ENCODE assay signal across 13 cellular contexts in the genomic region with DNA sequence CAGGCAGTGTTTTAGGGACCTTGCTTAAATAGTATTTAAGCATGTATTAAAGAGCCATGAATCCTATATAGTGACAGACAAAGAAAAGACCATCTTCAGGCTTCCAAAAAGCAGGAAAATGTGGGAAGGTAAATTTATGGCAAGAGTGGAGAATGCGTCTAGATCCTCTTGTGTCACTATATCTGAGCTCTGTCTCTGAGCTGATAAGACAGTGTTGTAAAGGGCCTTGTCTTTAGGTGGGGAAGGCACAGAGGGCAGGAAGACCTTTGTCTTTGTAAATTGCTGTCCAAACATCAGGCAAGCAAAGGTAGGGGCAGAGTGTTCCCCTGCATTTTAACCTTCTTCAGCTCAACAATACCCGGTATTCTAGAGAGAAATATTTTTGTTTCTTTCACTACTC. TPM values are rescaled to one million over a fixed set of nuclear protein-coding genes. Genes with fewer than 3 reads are reported as not detected.
DNase-seq lines count a peak whose midpoint lies in the region; ATAC-seq, FAIRE-seq and TF ChIP-seq lines count a peak whose summit lies in the region.
"Had no signal": no experiment of that assay in that cellular context is flagged by ENCODE, and none has a peak within 500 bp of the region (broad histone marks: within the 10 kb centered on the region; RNA-seq: fewer than 3 reads in every experiment).

No MANE protein-coding gene starts in this region.

- H3K4me2 ChIP-seq in DND-41 (ENCODE audit: insufficient read depth, low read length), result no peak overlapping the region

- no peak for FAIRE-seq in urothelium cell line (lab: Jason Lieb, UNC)

- no peaks in the 10 kb centered on the region for H3K36me3 Mint-ChIP-seq in Caco-2 (ENCODE audit: insufficient read depth, unreplicated experiment)
- H3K36me3 Mint-ChIP-seq in activated naive CD4-positive, alpha-beta T cell treated with anti-CD3 and anti-CD28 coated beads for 36 hours (ENCODE audit: low read depth), result no peaks in the 10 kb centered on the region
- H3K36me3 Mint-ChIP-seq: CD4-positive, alpha-beta memory T cell had no signal

- no peaks in the 10 kb centered on the region for H3K27me3 Mint-ChIP-seq in Caco-2 (ENCODE audit: insufficient read depth, unreplicated experiment)
- no peaks in the 10 kb centered on the region for H3K27me3 Mint-ChIP-seq in activated naive CD4-positive, alpha-beta T cell treated with anti-CD3 and anti-CD28 coated beads for 36 hours (ENCODE audit: low read depth)
- H3K27me3 Mint-ChIP-seq: CD4-positive, alpha-beta memory T cell had no signal

- H3K4me1 Mint-ChIP-seq in Caco-2 (ENCODE audit: low read depth, unreplicated experiment), result peaks cover 16% of the 10 kb centered on the region
- no peaks in the 10 kb centered on the region for H3K4me1 Mint-ChIP-seq in activated naive CD4-positive, alpha-beta T cell treated with anti-CD3 and anti-CD28 coated beads for 36 hours (ENCODE audit: low read depth)
- H3K4me1 Mint-ChIP-seq: CD4-positive, alpha-beta memory T cell had no signal

- no peaks in the 10 kb centered on the region for H3K36me3 ChIP-seq in Caco-2 (ENCODE audit: control insufficient read depth, insufficient read depth, low read length)
- no peaks in the 10 kb centered on the region for H3K36me3 ChIP-seq in DND-41 (ENCODE audit: insufficient read depth, low read length)
- H3K36me3 ChIP-seq: BE2C had no signal

- intact Hi-C loops in Caco-2 (cut with micrococcal nuclease; ENCODE audit: unreplicated experiment) (no loop called here), left colon (cut with DNase I, micrococcal nuclease) (no loop called here)
- intact Hi-C loops in activated naive CD4-positive, alpha-beta T cell treated with anti-CD3 and anti-CD28 coated beads for 36 hours (cut with micrococcal nuclease), result no loop called here

- TF ChIP-seq CTCF in Caco-2 (IDR thresholded peaks at IDR 0.05; ENCODE audit: insufficient read depth in 1 of 2, low read depth in 1 of 2, low read length in 1 of 2, severe bottlenecking in 1 of 2, unreplicated experiment in 1 of 2) (no peak), DND-41 (IDR thresholded peaks at IDR 0.05; ENCODE audit: borderline replicate concordance, extremely low read depth, low read length, poor library complexity, severe bottlenecking) (no peak)

- H2AFZ ChIP-seq in DND-41 (ENCODE audit: low read depth, low read length), result peak overlapping the region; percentile 47; the same call in 1 of the 2 replicates

- H3K79me2 ChIP-seq in DND-41 (ENCODE audit: insufficient read depth, low read length), result no peaks in the 10 kb centered on the region

- POLR2A ChIA-PET in Caco-2 (lab: Charles Lee), result interaction anchor here (0.5 kb wide), 1 partner anchor 156 kb away, joined by 3 read pairs; no protein-coding TSS in a partner anchor

- peak overlapping the region; percentile 5 for H3K4me3 Mint-ChIP-seq in Caco-2 (ENCODE audit: unreplicated experiment)
- no peak overlapping the region for H3K4me3 Mint-ChIP-seq in activated naive CD4-positive, alpha-beta T cell treated with anti-CD3 and anti-CD28 coated beads for 36 hours
- H3K4me3 Mint-ChIP-seq: CD4-positive, alpha-beta memory T cell had no signal

- no peak overlapping the region for H3K27ac Mint-ChIP-seq in Caco-2 (ENCODE audit: unreplicated experiment)
- H3K27ac Mint-ChIP-seq in activated naive CD4-positive, alpha-beta T cell treated with anti-CD3 and anti-CD28 coated beads for 36 hours, result no peak overlapping the region
- H3K27ac Mint-ChIP-seq: CD4-positive, alpha-beta memory T cell had no signal

- H3K27ac ChIP-seq in DND-41 (ENCODE audit: low read length), result no peak overlapping the region

- ATAC-seq in DND-41 (ENCODE audit: insufficient read depth, low read depth) (no peak), left colon (peak; percentile 79), HG03135 (IDR thresholded peaks at IDR 0.05; ENCODE audit: unreplicated experiment) (no peak), GM18502 (IDR thresholded peaks at IDR 0.05; ENCODE audit: poor library complexity, unreplicated experiment) (no peak)

- CTCF ChIA-PET in Caco-2 (lab: Charles Lee), result interaction anchor here (0.5 kb wide), 1 partner anchor 159 kb away, joined by 6 read pairs; no protein-coding TSS in a partner anchor
- CTCF ChIA-PET in activated naive CD4-positive, alpha-beta T cell treated with anti-CD3 and anti-CD28 coated beads for 36 hours (lab: Charles Lee), result no interaction called here

- no peaks in the 10 kb centered on the region for H3K9me3 Mint-ChIP-seq in Caco-2 (ENCODE audit: unreplicated experiment)
- H3K9me3 Mint-ChIP-seq in activated naive CD4-positive, alpha-beta T cell treated with anti-CD3 and anti-CD28 coated beads for 36 hours, result no peaks in the 10 kb centered on the region

- peaks cover 2% of the 10 kb centered on the region; the same call in 1 of the 2 replicates for H3K9me3 ChIP-seq in Caco-2
- H3K9me3 ChIP-seq in DND-41 (ENCODE audit: insufficient read depth, low read length, severe bottlenecking), result no peaks in the 10 kb centered on the region
- H3K9me3 ChIP-seq: BE2C had no signal

- BruUV-seq in Caco-2 (replicated peaks; lab: Mats Ljungman, UMichigan), result no TSS peak

- H3K4me3 ChIP-seq in Caco-2 (ENCODE audit: low read depth, low read length) (no peak overlapping the region), DND-41 (ENCODE audit: low read depth in 1 of 2, low read length in 2 of 2) (no peak overlapping the region)

- H3K27me3 ChIP-seq in Caco-2 (replicated peaks; ENCODE audit: control insufficient read depth, insufficient read depth, low read length), result no peaks in the 10 kb centered on the region
- no peaks in the 10 kb centered on the region for H3K27me3 ChIP-seq in DND-41 (ENCODE audit: insufficient read depth, low read length, poor library complexity)
- H3K27me3 ChIP-seq: BE2C had no signal

- no peak overlapping the region for H3K9ac ChIP-seq in DND-41 (ENCODE audit: low read depth, low read length)

- DNase-seq in Caco-2 (peak in 1 of 2 experiments; percentile 19), DND-41 (no peak), OCI-M1 (lab: John Stamatoyannopoulos, UW) (peak; percentile 60), left colon (no peak), urothelium cell line (ENCODE audit: low spot score) (no peak)
- DNase-seq in activated naive CD4-positive, alpha-beta T cell treated with anti-CD3 and anti-CD28 coated beads for 36 hours, result no peak
- DNase-seq: BE2C; CD4-positive, alpha-beta memory T cell; MM.1S; NCI-H1105 treated with DMSO at 0.1 percent for 48 hours; NCI-H446 had no signal

- H4K20me1 ChIP-seq in DND-41 (ENCODE audit: insufficient read depth, low read length), result no peaks in the 10 kb centered on the region

- H3K4me1 ChIP-seq in Caco-2 (peaks cover 27% of the 10 kb centered on the region), DND-41 (ENCODE audit: insufficient read depth, low read length) (no peaks in the 10 kb centered on the region)
- H3K4me1 ChIP-seq: BE2C had no signal

RNA-seq across cellular contexts. Expression of a gene that starts 33.8 kb away (rescaled TPM):
- total RNA-seq in Caco-2 (2022) (6.8 and 7.3 TPM in 2 replicates), left colon (10 to 100 TPM; 54.7 to 72.6 TPM)
- 1 to 10 TPM; 6.3 to 7.3 TPM for total RNA-seq in activated naive CD4-positive, alpha-beta T cell treated with anti-CD3 and anti-CD28 coated beads for 36 hours
